8 cellular contexts compared by ENCODE assay signal in genomic region chr4:142567620-142568451, GRCh38.
DNase-seq lines count a peak whose midpoint lies in the region; ATAC-seq lines count a peak whose summit lies in the region.

No MANE protein-coding gene starts in this region.

- no peak overlapping the region for H3K4me3 ChIP-seq in neuronal stem cell (ENCODE audit: low read length in 2 of 2)

- H3K27me3 Mint-ChIP-seq in central memory CD8-positive, alpha-beta T cell: no peaks in the 10 kb centered on the region

- DNase-seq in central memory CD8-positive, alpha-beta T cell (ENCODE audit: low spot score in 2 of 2): no peak
- DNase-seq in neuronal stem cell (ENCODE audit: low spot score) (peak; percentile 11), NOMO-1 treated with dmso at 0.1 percent for 144 hours (lab: John Stamatoyannopoulos, UW; ENCODE audit: unreplicated experiment) (no peak), AML-193 (lab: John Stamatoyannopoulos, UW) (no peak), NCI-H526 treated with DMSO at 0.1 percent for 48 hours (lab: John Stamatoyannopoulos, UW) (no peak)

- no peak overlapping the region for H4K91ac ChIP-seq in neuronal stem cell (ENCODE audit: low read depth, low read length, poor library complexity)

- peak overlapping the region; percentile 93 for H3K27ac Mint-ChIP-seq in central memory CD8-positive, alpha-beta T cell (ENCODE audit: low read depth)

- no peak overlapping the region for H4K8ac ChIP-seq in neuronal stem cell (ENCODE audit: low read depth, low read length)

- peak overlapping the region; percentile 2 for H2AFZ ChIP-seq in neuronal stem cell (ENCODE audit: low read length)

- H3K9me3 Mint-ChIP-seq in central memory CD8-positive, alpha-beta T cell: no peaks in the 10 kb centered on the region

- peaks cover 2% of the 10 kb centered on the region for H3K36me3 Mint-ChIP-seq in central memory CD8-positive, alpha-beta T cell (ENCODE audit: insufficient read depth)

- no peaks in the 10 kb centered on the region for H3K27me3 ChIP-seq in neuronal stem cell (ENCODE audit: control insufficient read depth in 3 of 3, insufficient read depth in 3 of 3, low read depth in 1 of 3, low read length in 3 of 3)

- H3K4me3 Mint-ChIP-seq in central memory CD8-positive, alpha-beta T cell: peak overlapping the region; percentile 79

- no peak overlapping the region for H2BK120ac ChIP-seq in neuronal stem cell (ENCODE audit: low read depth, low read length)

- no peak overlapping the region for H2AK5ac ChIP-seq in neuronal stem cell (ENCODE audit: low read depth, low read length)

- no peak overlapping the region for H3K9ac ChIP-seq in neuronal stem cell (ENCODE audit: low read depth, low read length, poor library complexity)

- no peak overlapping the region for H3K14ac ChIP-seq in neuronal stem cell (ENCODE audit: low read length)

- H3K36me3 ChIP-seq in neuronal stem cell (replicated peaks in 1 of 2; ENCODE audit: control insufficient read depth in 2 of 2, insufficient read depth in 2 of 2, low read length in 2 of 2): no peaks in the 10 kb centered on the region

- no peak overlapping the region for H3K4ac ChIP-seq in neuronal stem cell (ENCODE audit: low read length)

- H2BK5ac ChIP-seq in neuronal stem cell (ENCODE audit: low read length): no peak overlapping the region

- H3K9me3 ChIP-seq in neuronal stem cell (replicated peaks in 1 of 2; ENCODE audit: control insufficient read depth in 2 of 2, insufficient read depth in 1 of 2, low read depth in 1 of 2, low read length in 2 of 2): no peaks in the 10 kb centered on the region

- no peak overlapping the region for H3K23ac ChIP-seq in neuronal stem cell (ENCODE audit: low read depth, low read length, poor library complexity)

- peaks cover 30% of the 10 kb centered on the region for H3K4me1 Mint-ChIP-seq in central memory CD8-positive, alpha-beta T cell

- no peak overlapping the region for H3K27ac ChIP-seq in neuronal stem cell (replicated peaks; ENCODE audit: low read length)

- H3K79me1 ChIP-seq in neuronal stem cell (ENCODE audit: low read depth, low read length): no peaks in the 10 kb centered on the region

- no CpG with 5 or more reads among the region's 4 CpGs for WGBS in neuronal stem cell (ENCODE audit: extremely low coverage in 2 of 2, insufficient read length in 2 of 2, insufficient replicate concordance in 1 of 2), 2 donors

- H2BK15ac ChIP-seq in neuronal stem cell (ENCODE audit: low read length): no peak overlapping the region

- H3K4me2 ChIP-seq in neuronal stem cell (ENCODE audit: insufficient read depth, low read length, poor library complexity, severe bottlenecking): no peak overlapping the region

- H3K18ac ChIP-seq in neuronal stem cell (ENCODE audit: low read length): no peak overlapping the region

- H3K4me1 ChIP-seq in neuronal stem cell (ENCODE audit: control insufficient read depth in 2 of 2, insufficient read depth in 1 of 2, low read depth in 1 of 2, low read length in 2 of 2): peaks cover 0 to 4% of the 10 kb centered on the region in 2 donors

- H2BK12ac ChIP-seq in neuronal stem cell (ENCODE audit: low read length): no peak overlapping the region

- ATAC-seq in GM18498 (IDR thresholded peaks at IDR 0.05; ENCODE audit: unreplicated experiment) (peak; percentile 54), HG03354 (IDR thresholded peaks at IDR 0.05; ENCODE audit: poor library complexity, severe bottlenecking, unreplicated experiment) (peak; percentile 37), GM21526 (IDR thresholded peaks at IDR 0.05; ENCODE audit: low FRiP score, unreplicated experiment) (no peak)
- ATAC-seq in central memory CD8-positive, alpha-beta T cell (replicated peaks; ENCODE audit: extremely low read depth, poor library complexity, severe bottlenecking): no peak

Comparison
In these comparisons a context has a peak if more than half of its experiments do, and no peak if none do; other contexts are left out.
1. ATAC-seq: peak in GM18498 (single experiment) and HG03354 (single experiment); none in central memory CD8-positive, alpha-beta T cell (single experiment) and GM21526 (single experiment).